In genomic region chr3:43699864-43700263, GRCh38 we compare ENCODE assay signal across 8 cellular contexts. TPM values are rescaled to one million over a fixed set of nuclear protein-coding genes. Genes with fewer than 3 reads are reported as not detected.
DNase-seq lines count a peak whose midpoint lies in the region; ATAC-seq, FAIRE-seq and TF ChIP-seq lines count a peak whose summit lies in the region.

No MANE protein-coding gene starts in this region.

- POLR2A ChIA-PET in A673 (lab: Charles Lee; ENCODE audit: low non-redundant PET): no interaction called here
- POLR2A ChIA-PET in K562 (lab: Yijun Ruan, JAX): interaction anchor here (0.7 to 2.1 kb wide), 4 partner anchors 8 to 687 kb away, joined by 3 to 8 read pairs (median 4); partner anchors contain the start of gene ABHD5

- no peak overlapping the region for H3K4me3 ChIP-seq in A673 (ENCODE audit: low read depth, low read length, poor library complexity, severe bottlenecking)
- H3K4me3 ChIP-seq in K562: no peak overlapping the region

- 85% methylated on average over 1 of the region's 1 CpG for WGBS in K562 (ENCODE audit: insufficient coverage, low coverage, missing lambda C conversion rate)

- peaks cover 16% of the 10 kb centered on the region; the same call in 1 of the 2 replicates for H4K20me1 ChIP-seq in K562 (replicated peaks; ENCODE audit: control insufficient read depth, insufficient read depth, low read length)

- BruUV-seq in A673 (replicated peaks; lab: Mats Ljungman, UMichigan) (no TSS peak), K562 (replicated peaks; lab: Mats Ljungman, UMichigan) (no TSS peak)

- no peaks in the 10 kb centered on the region for H3K9me1 ChIP-seq in K562 (ENCODE audit: control insufficient read depth, insufficient read depth, low read length)

- ATAC-seq in GM18909 (IDR thresholded peaks at IDR 0.05; ENCODE audit: poor library complexity, unreplicated experiment) (peak; percentile 69), HG03196 (IDR thresholded peaks at IDR 0.05; ENCODE audit: unreplicated experiment) (peak; percentile 58), K562 (peak; percentile 62), left lobe of liver (no peak)

- H3K9ac ChIP-seq in K562 (ENCODE audit: insufficient read depth in 1 of 2, low read depth in 2 of 2, low read length in 2 of 2): no peak overlapping the region

- no peak for FAIRE-seq in K562 (lab: Jason Lieb, UNC)

- H3K9me3 ChIP-seq in A673 (ENCODE audit: low read depth, low read length, poor library complexity, severe bottlenecking): no peaks in the 10 kb centered on the region
- no peaks in the 10 kb centered on the region for H3K9me3 ChIP-seq in K562 (replicated peaks; ENCODE audit: control insufficient read depth, insufficient read depth, low read depth, low read length)

- DNase-seq in A673 (ENCODE audit: low spot score) (no peak), K562 (ENCODE audit: extremely low read depth in 1 of 4, low spot score in 3 of 4) (peak in 3 of 4 experiments; percentile 50 to 52 (median 50)), SIG-M5 treated with dmso at 0.1 percent for 504 hours (lab: John Stamatoyannopoulos, UW; ENCODE audit: unreplicated experiment) (no peak), left lobe of liver (ENCODE audit: low spot score) (no peak)
- DNase-seq in NK-92 treated with Interleukin-12 subunit alpha and Interleukin-12 subunit beta, amount 100 ng/mL, for 24 hours (lab: John Stamatoyannopoulos, UW): no peak
- DNase-seq in stimulated activated CD4-positive, alpha-beta T cell treated with anti-CD3 and anti-CD28 coated beads, Interleukin-4, amount 100 ng/mL, for 1 hour: no peak

- H3K27ac ChIP-seq in A673 (ENCODE audit: low read depth, low read length, poor library complexity, severe bottlenecking): no peak overlapping the region
- no peak overlapping the region for H3K27ac ChIP-seq in K562 (ENCODE audit: extremely low read depth, low read depth, low read length)

- no peak overlapping the region for H3K4me2 ChIP-seq in K562 (ENCODE audit: insufficient read depth, low read length)

- CTCF ChIA-PET in A673 (lab: Charles Lee) (no interaction called here), K562 (lab: Yijun Ruan, JAX; ENCODE audit: low intra/inter-chr PET ratio) (no interaction called here)

- H3K4me1 ChIP-seq in A673 (ENCODE audit: insufficient read depth, low read length, poor library complexity, severe bottlenecking) (no peaks in the 10 kb centered on the region), K562 (replicated peaks in 1 of 2; ENCODE audit: control insufficient read depth in 2 of 2, insufficient read depth in 2 of 2, low read length in 2 of 2) (peaks cover 2 to 24% of the 10 kb centered on the region in 2 experiments)

- peak in 1 of 2 experiments; percentile 16; a peak in 1 of 4 replicates for TF ChIP-seq RAD21 in K562 (CRISPR knock-in tag; conservative IDR thresholded peaks at IDR 0.05 in 1 of 2, IDR thresholded peaks at IDR 0.05 in 1 of 2)

- H3K79me2 ChIP-seq in K562 (ENCODE audit: control insufficient read depth, insufficient read depth, low read length): peaks cover 74% of the 10 kb centered on the region

- H3K27me3 ChIP-seq in A673 (replicated peaks; ENCODE audit: insufficient read depth, low read depth, low read length, poor library complexity) (no peaks in the 10 kb centered on the region), K562 (ENCODE audit: control insufficient read depth in 2 of 2, insufficient read depth in 2 of 2, low read length in 2 of 2) (no peaks in the 10 kb centered on the region)

- no peak for TF ChIP-seq POLR2A in K562 (conservative IDR thresholded peaks at IDR 0.05)

- in situ Hi-C loops in K562 (cut with MboI): no loop called here

- H3K36me3 ChIP-seq in A673 (ENCODE audit: insufficient read depth, low read length, poor library complexity, severe bottlenecking) (no peaks in the 10 kb centered on the region), K562 (ENCODE audit: control insufficient read depth, insufficient read depth, low read length) (peaks cover 79% of the 10 kb centered on the region)

- TF ChIP-seq CTCF in A673 (conservative IDR thresholded peaks at IDR 0.05; ENCODE audit: low read depth, low read length) (0 out of 2 replicates have a peak, but pooled peaks have one; percentile 22), K562 (IDR thresholded peaks at IDR 0.05 in 2 of 3, conservative IDR thresholded peaks at IDR 0.05 in 1 of 3; ENCODE audit: insufficient read depth in 2 of 3, low read depth in 1 of 3, low read length in 3 of 3) (peak; percentile 34 to 42 (median 37); a peak in 4 of 6 replicates)

- no peak for TF ChIP-seq EP300 in K562 (IDR thresholded peaks at IDR 0.05; ENCODE audit: low read length)

- no peak overlapping the region for H2AFZ ChIP-seq in K562 (ENCODE audit: low read depth, low read length)

- intact Hi-C loops in A673 (cut with micrococcal nuclease; ENCODE audit: unreplicated experiment) (no loop called here), K562 (cut with micrococcal nuclease) (no loop called here)

TF ChIP-seq in K562, 482 proteins besides CTCF, POLR2A, EP300 and RAD21 (continues in another document):
- TF ChIP-seq C11orf30 (IDR thresholded peaks at IDR 0.05; ENCODE audit: low read depth): no peak
- 0 out of 2 replicates have a peak, but pooled peaks have one; percentile 17 for TF ChIP-seq SMC3 (conservative IDR thresholded peaks at IDR 0.05; ENCODE audit: insufficient read depth, low read depth, low read length)

RNA-seq across cellular contexts. Expression of gene ABHD5, which starts 9.1 kb away (rescaled TPM):
- total RNA-seq in A673 (2021): 6.3 and 9.9 TPM in 2 replicates
- 63.4 and 187 TPM in 2 replicates for total RNA-seq in K562 (2011; cell fraction: chromatin; rRNA removed; ENCODE audit: low replicate concordance)
- total RNA-seq in K562 (2011; cell fraction: nucleolus; rRNA removed): 28.0 and 52.1 TPM in 2 replicates
- total RNA-seq in K562 (2011; cell fraction: nucleoplasm; rRNA removed): 79.9 and 117 TPM in 2 replicates
- 27.8 and 33.4 TPM in 2 replicates for total RNA-seq in K562 (2014; rRNA removed)
- 58.9 and 61.4 TPM in 2 replicates for total RNA-seq in K562 (2014; rRNA removed; fragmentation: Illumina TruSeq; extraction: Trizol)
- total RNA-seq in K562 (2015; rRNA removed; fragmentation: Illumina TruSeq; extraction: Trizol): 49.1 and 50.4 TPM in 2 replicates
- 39.9 and 40.7 TPM in 2 replicates for total RNA-seq in K562 (2021)
- polyA plus RNA-seq in K562 (2011; rRNA removed): 53.9 and 58.8 TPM in 2 replicates
- 23.6 and 36.2 TPM in 2 replicates for polyA plus RNA-seq in K562 (2011; cell fraction: cytosol; rRNA removed)
- polyA plus RNA-seq in K562 (2011; cell fraction: nucleus; rRNA removed): 34.3 and 51.7 TPM in 2 replicates
- 33.9 and 40.6 TPM in 2 replicates for polyA plus RNA-seq in K562 (2012)
- 55.0 and 61.7 TPM in 2 replicates for polyA plus RNA-seq in K562 (2014; fragmentation: Illumina TruSeq; extraction: Trizol)
- polyA plus RNA-seq in K562 (2014; fragmentation: Nextera tagmentation; extraction: Ambion mirVana): 10 to 100 TPM; 31.9 to 35.0 TPM
- polyA plus RNA-seq in K562 (2014; rRNA removed): 37.5 and 38.1 TPM in 2 replicates
- 62.2 and 80.3 TPM in 2 replicates for polyA minus RNA-seq in K562 (2011; rRNA and poly(A)+ RNA removed)
- polyA minus RNA-seq in K562 (2011; cell fraction: cytosol; rRNA and poly(A)+ RNA removed): 18.8 and 25.4 TPM in 2 replicates
- 36.4 and 64.4 TPM in 2 replicates for polyA minus RNA-seq in K562 (2011; cell fraction: nucleus; rRNA and poly(A)+ RNA removed)
- 12.8 TPM for total RNA-seq in left lobe of liver

Comparison
In these comparisons a context has a peak if more than half of its experiments do, and no peak if none do; other contexts are left out.
1. DNase-seq: peak in K562 (3 of 4); none in A673 (single experiment), SIG-M5 treated with dmso at 0.1 percent for 504 hours (single experiment), NK-92 treated with Interleukin-12 subunit alpha and Interleukin-12 subunit beta, amount 100 ng/mL, for 24 hours (single experiment), stimulated activated CD4-positive, alpha-beta T cell treated with anti-CD3 and anti-CD28 coated beads, Interleukin-4, amount 100 ng/mL, for 1 hour (single experiment) and left lobe of liver (single experiment).